8 cellular contexts compared by ENCODE assay signal in genomic region chr2:98346259-98347236, GRCh38.
DNase-seq lines count a peak whose midpoint lies in the region; ATAC-seq lines count a peak whose summit lies in the region.

Gene CNGA3 (plus strand): TSS chr2:98346456. CDS start chr2:98369976, 23,520 bp downstream.

- DNase-seq in NCI-H146 (lab: John Stamatoyannopoulos, UW) = peak; percentile 5
- DNase-seq in NCI-H146 treated with DMSO at 0.1 percent for 48 hours (lab: John Stamatoyannopoulos, UW; ENCODE audit: unreplicated experiment) = no peak
- peak; percentile 34 for DNase-seq in activated naive CD8-positive, alpha-beta T cell treated with anti-CD3 and anti-CD28 coated beads, Interleukin-2, amount 50 U/mL, for 24 hours
- peak; percentile 21 for DNase-seq in iris pigment epithelial cell (ENCODE audit: low read depth)
- peak; percentile 16 to 27 for DNase-seq in stimulated activated naive CD8-positive, alpha-beta T cell treated with anti-CD3 and anti-CD28 coated beads, Interleukin-15, amount 100 ng/mL, for 72 hours
- DNase-seq in globus pallidus (ENCODE audit: low spot score) = no peak
- no peak for DNase-seq in activated CD4-positive, CD25-positive, alpha-beta regulatory T cell (lab: John Stamatoyannopoulos, UW)

- no peak for ATAC-seq in activated naive CD8-positive, alpha-beta T cell treated with anti-CD3 and anti-CD28 coated beads, Interleukin-2, amount 50 U/mL, for 24 hours
- no peak for ATAC-seq in stimulated activated naive CD8-positive, alpha-beta T cell treated with anti-CD3 and anti-CD28 coated beads, Interleukin-15, amount 100 ng/mL, for 72 hours
- ATAC-seq in GM21723 (IDR thresholded peaks at IDR 0.05; ENCODE audit: unreplicated experiment) = no peak

- no peak within 1 kb of the TSS for H3K27ac Mint-ChIP-seq in activated naive CD8-positive, alpha-beta T cell treated with anti-CD3 and anti-CD28 coated beads, Interleukin-2, amount 50 U/mL, for 24 hours
- no peak within 1 kb of the TSS for H3K27ac Mint-ChIP-seq in stimulated activated naive CD8-positive, alpha-beta T cell treated with anti-CD3 and anti-CD28 coated beads, Interleukin-15, amount 100 ng/mL, for 72 hours

- H3K36me3 Mint-ChIP-seq in activated naive CD8-positive, alpha-beta T cell treated with anti-CD3 and anti-CD28 coated beads, Interleukin-2, amount 50 U/mL, for 24 hours (ENCODE audit: low read depth) = no peaks in the 10 kb centered on the region

- H3K9me3 Mint-ChIP-seq in activated naive CD8-positive, alpha-beta T cell treated with anti-CD3 and anti-CD28 coated beads, Interleukin-2, amount 50 U/mL, for 24 hours = no peaks in the 10 kb centered on the region
- H3K9me3 Mint-ChIP-seq in stimulated activated naive CD8-positive, alpha-beta T cell treated with anti-CD3 and anti-CD28 coated beads, Interleukin-15, amount 100 ng/mL, for 72 hours = no peaks in the 10 kb centered on the region

- H3K4me1 Mint-ChIP-seq in activated naive CD8-positive, alpha-beta T cell treated with anti-CD3 and anti-CD28 coated beads, Interleukin-2, amount 50 U/mL, for 24 hours = peaks cover 13% of the 10 kb centered on the region
- H3K4me1 Mint-ChIP-seq in stimulated activated naive CD8-positive, alpha-beta T cell treated with anti-CD3 and anti-CD28 coated beads, Interleukin-15, amount 100 ng/mL, for 72 hours = peaks cover 25% of the 10 kb centered on the region

- no peak within 1 kb of the TSS for H3K4me3 Mint-ChIP-seq in activated naive CD8-positive, alpha-beta T cell treated with anti-CD3 and anti-CD28 coated beads, Interleukin-2, amount 50 U/mL, for 24 hours
- peak within 1 kb of the TSS; percentile 44 to 68 for H3K4me3 Mint-ChIP-seq in stimulated activated naive CD8-positive, alpha-beta T cell treated with anti-CD3 and anti-CD28 coated beads, Interleukin-15, amount 100 ng/mL, for 72 hours

- H3K27me3 Mint-ChIP-seq in activated naive CD8-positive, alpha-beta T cell treated with anti-CD3 and anti-CD28 coated beads, Interleukin-2, amount 50 U/mL, for 24 hours = peaks cover 59% of the 10 kb centered on the region
- H3K27me3 Mint-ChIP-seq in stimulated activated naive CD8-positive, alpha-beta T cell treated with anti-CD3 and anti-CD28 coated beads, Interleukin-15, amount 100 ng/mL, for 72 hours = peaks cover 93% of the 10 kb centered on the region

Comparison
In these comparisons a context has a peak if more than half of its experiments do, and no peak if none do; other contexts are left out.
1. DNase-seq: peak in NCI-H146 (single experiment), activated naive CD8-positive, alpha-beta T cell treated with anti-CD3 and anti-CD28 coated beads, Interleukin-2, amount 50 U/mL, for 24 hours (single experiment), iris pigment epithelial cell (single experiment) and stimulated activated naive CD8-positive, alpha-beta T cell treated with anti-CD3 and anti-CD28 coated beads, Interleukin-15, amount 100 ng/mL, for 72 hours (2 of 2); none in NCI-H146 treated with DMSO at 0.1 percent for 48 hours (single experiment), globus pallidus (single experiment) and activated CD4-positive, CD25-positive, alpha-beta regulatory T cell (0 of 4).